Comparison of ENCODE assay signal across 10 cellular contexts in genomic region chr1:44805311-44806024, GRCh38. TPM values are rescaled to one million over a fixed set of nuclear protein-coding genes. Genes with fewer than 3 reads are reported as not detected.
DNase-seq lines count a peak whose midpoint lies in the region; ATAC-seq and TF ChIP-seq lines count a peak whose summit lies in the region.
"Had no signal": no experiment of that assay in that cellular context is flagged by ENCODE, and none has a peak within 500 bp of the region (broad histone marks: within the 10 kb centered on the region; RNA-seq: fewer than 3 reads in every experiment).

No MANE protein-coding gene starts in this region.

- no peak overlapping the region for H2BK5ac ChIP-seq in mesenchymal stem cell (ENCODE audit: low read depth, low read length, poor library complexity, severe bottlenecking)

- no peaks in the 10 kb centered on the region for H3K27me3 ChIP-seq in mesenchymal stem cell (ENCODE audit: control insufficient read depth in 1 of 2, insufficient read depth in 1 of 2, low read length in 2 of 2)

- H3K4me3 ChIP-seq in mesenchymal stem cell (ENCODE audit: insufficient read depth in 1 of 2, low read depth in 1 of 2, low read length in 2 of 2), result no peak overlapping the region

- no peak overlapping the region for H2BK120ac ChIP-seq in mesenchymal stem cell (ENCODE audit: low read depth, low read length)

- H3K27ac ChIP-seq in mesenchymal stem cell (ENCODE audit: low read length, poor library complexity, severe bottlenecking), result no peak overlapping the region

- peak overlapping the region; percentile 25 to 100 (median 74) for H3K27ac Mint-ChIP-seq in CD14-positive monocyte
- H3K27ac Mint-ChIP-seq in activated naive CD4-positive, alpha-beta T cell treated with anti-CD3 and anti-CD28 coated beads, Interleukin-2, amount 50 U/mL, for 72 hours, result peak overlapping the region; percentile 85 to 97

- peak overlapping the region; percentile 97 for H3K9ac ChIP-seq in mesenchymal stem cell (ENCODE audit: low read length)

- peak; percentile 42 for DNase-seq in CD14-positive monocyte (ENCODE audit: low spot score)
- no peak for DNase-seq in activated naive CD4-positive, alpha-beta T cell treated with anti-CD3 and anti-CD28 coated beads, Interleukin-2, amount 50 U/mL, for 72 hours (ENCODE audit: low spot score in 2 of 2)
- no peak for DNase-seq in mesenchymal stem cell
- DNase-seq: EL, MM.1S had no signal

- H2AFZ ChIP-seq in mesenchymal stem cell (ENCODE audit: low read depth, low read length), result no peak overlapping the region

- peak overlapping the region; percentile 44 for H2AK5ac ChIP-seq in mesenchymal stem cell (ENCODE audit: low read length, severe bottlenecking)

- H3K18ac ChIP-seq in mesenchymal stem cell (ENCODE audit: low read depth in 1 of 2, low read length in 2 of 2), result peak overlapping the region; percentile 12 to 95

- peaks cover 82% of the 10 kb centered on the region for H3K4me1 ChIP-seq in mesenchymal stem cell (ENCODE audit: control insufficient read depth, insufficient read depth, low read depth, low read length)

- H3K23ac ChIP-seq in mesenchymal stem cell (ENCODE audit: low read length in 2 of 2), result no peak overlapping the region

- peaks cover 52 to 59% of the 10 kb centered on the region in 2 donors for H3K36me3 Mint-ChIP-seq in CD14-positive monocyte
- H3K36me3 Mint-ChIP-seq in activated naive CD4-positive, alpha-beta T cell treated with anti-CD3 and anti-CD28 coated beads, Interleukin-2, amount 50 U/mL, for 72 hours, result peaks cover 39 to 51% of the 10 kb centered on the region in 2 donors

- peak overlapping the region in 1 of 2 experiments; percentile 81 for H2BK12ac ChIP-seq in mesenchymal stem cell (ENCODE audit: low read length in 2 of 2)

- ATAC-seq in activated naive CD4-positive, alpha-beta T cell treated with anti-CD3 and anti-CD28 coated beads, Interleukin-2, amount 50 U/mL, for 72 hours, result no peak
- ATAC-seq in HG03039 (IDR thresholded peaks at IDR 0.05; ENCODE audit: unreplicated experiment) (no peak), HG02938 (IDR thresholded peaks at IDR 0.05; ENCODE audit: unreplicated experiment) (no peak), HG03354 (IDR thresholded peaks at IDR 0.05; ENCODE audit: poor library complexity, severe bottlenecking, unreplicated experiment) (no peak)
- ATAC-seq: natural killer cell treated with Interleukin-12 subunit alpha and Interleukin-12 subunit beta and Interleukin-15 and Interleukin-18, amount 100 ng/mL, for 72 hours had no signal

- WGBS in mesenchymal stem cell, result 96% methylated on average over 17 of the region's 20 CpGs

- H3K27me3 Mint-ChIP-seq in CD14-positive monocyte (ENCODE audit: low read depth in 3 of 3), result peaks cover 1 to 9% (median 5%) of the 10 kb centered on the region in 3 donors
- H3K27me3 Mint-ChIP-seq: natural killer cell treated with Interleukin-12 subunit alpha and Interleukin-12 subunit beta and Interleukin-15 and Interleukin-18, amount 100 ng/mL, for 72 hours had no signal

- H3K4ac ChIP-seq in mesenchymal stem cell (ENCODE audit: low read depth in 1 of 2, low read length in 2 of 2), result peak overlapping the region in 1 of 2 experiments; percentile 58

- H4K8ac ChIP-seq in mesenchymal stem cell (ENCODE audit: low read length), result peak overlapping the region; percentile 61

- H3K36me3 ChIP-seq in mesenchymal stem cell (ENCODE audit: control insufficient read depth in 1 of 2, insufficient read depth in 2 of 2, low read depth in 1 of 2, low read length in 2 of 2), result peaks cover 53 to 54% of the 10 kb centered on the region in 2 experiments

- intact Hi-C loops in CD14-positive monocyte (cut with micrococcal nuclease), result no loop called here

- H3K14ac ChIP-seq in mesenchymal stem cell (ENCODE audit: low read length in 2 of 2), result no peak overlapping the region

- no peaks in the 10 kb centered on the region for H3K9me3 ChIP-seq in mesenchymal stem cell (ENCODE audit: control insufficient read depth, low read length)

- no peak for TF ChIP-seq CTCF in CD14-positive monocyte (IDR thresholded peaks at IDR 0.05)

- H3K4me3 Mint-ChIP-seq in CD14-positive monocyte, result no peak overlapping the region
- H3K4me3 Mint-ChIP-seq: natural killer cell treated with Interleukin-12 subunit alpha and Interleukin-12 subunit beta and Interleukin-15 and Interleukin-18, amount 100 ng/mL, for 72 hours had no signal

- H3K79me1 ChIP-seq in mesenchymal stem cell (replicated peaks; ENCODE audit: low read length, poor library complexity, severe bottlenecking), result peaks cover 7% of the 10 kb centered on the region

- H3K4me1 Mint-ChIP-seq in CD14-positive monocyte, result peaks cover 63% of the 10 kb centered on the region

- H4K91ac ChIP-seq in mesenchymal stem cell (ENCODE audit: low read length), result peak overlapping the region; percentile 94

- H3K9me3 Mint-ChIP-seq in CD14-positive monocyte, result peaks cover 0 to 1% (median 0%) of the 10 kb centered on the region in 7 donors
- no peaks in the 10 kb centered on the region for H3K9me3 Mint-ChIP-seq in activated naive CD4-positive, alpha-beta T cell treated with anti-CD3 and anti-CD28 coated beads, Interleukin-2, amount 50 U/mL, for 72 hours
- H3K9me3 Mint-ChIP-seq: natural killer cell treated with Interleukin-12 subunit alpha and Interleukin-12 subunit beta and Interleukin-15 and Interleukin-18, amount 100 ng/mL, for 72 hours had no signal

- H2BK15ac ChIP-seq in mesenchymal stem cell (ENCODE audit: low read depth, poor library complexity, severe bottlenecking), result no peak overlapping the region

- no peak overlapping the region for H3K4me2 ChIP-seq in mesenchymal stem cell (ENCODE audit: low read length, poor library complexity, severe bottlenecking)

RNA-seq across cellular contexts. Expression of gene DYNLT4, which starts 1.7 kb away (rescaled TPM):
- 1 to 10 TPM; 2.2 to 2.8 TPM for polyA plus RNA-seq in CD14-positive monocyte
- under 1 TPM; 0.32 to 0.80 TPM for total RNA-seq in activated naive CD4-positive, alpha-beta T cell treated with anti-CD3 and anti-CD28 coated beads, Interleukin-2, amount 50 U/mL, for 72 hours
- 0.08 TPM for polyA plus RNA-seq in mesenchymal stem cell (2013, experiment 1 of 2)
- 0.11 TPM for polyA plus RNA-seq in mesenchymal stem cell (2013, experiment 2 of 2)
- total RNA-seq: natural killer cell treated with Interleukin-12 subunit alpha and Interleukin-12 subunit beta and Interleukin-15 and Interleukin-18, amount 100 ng/mL, for 72 hours had no signal

RNA-seq across cellular contexts. Expression of gene BTBD19, which starts 2.9 kb away (rescaled TPM):
- polyA plus RNA-seq in CD14-positive monocyte, result under 1 TPM; 0.10 to 0.73 TPM
- total RNA-seq in activated naive CD4-positive, alpha-beta T cell treated with anti-CD3 and anti-CD28 coated beads, Interleukin-2, amount 50 U/mL, for 72 hours, result 10 to 100 TPM in 1 of 2 donors, 1 to 10 TPM in 1; 9.7 to 16.7 TPM
- polyA plus RNA-seq in mesenchymal stem cell (2013, experiment 1 of 2), result 22.8 TPM
- 20.2 TPM for polyA plus RNA-seq in mesenchymal stem cell (2013, experiment 2 of 2)

RNA-seq across cellular contexts. Expression of gene PLK3, which starts 5.3 kb away (rescaled TPM):
- polyA plus RNA-seq in CD14-positive monocyte, result 10 to 100 TPM; 15.8 to 28.1 TPM
- 10 to 100 TPM; 39.6 to 80.8 TPM for total RNA-seq in activated naive CD4-positive, alpha-beta T cell treated with anti-CD3 and anti-CD28 coated beads, Interleukin-2, amount 50 U/mL, for 72 hours
- polyA plus RNA-seq in mesenchymal stem cell (2013, experiment 1 of 2), result 28.1 TPM
- polyA plus RNA-seq in mesenchymal stem cell (2013, experiment 2 of 2), result 26.8 TPM

RNA-seq across cellular contexts. Expression of gene BEST4, which starts 17.5 kb away (rescaled TPM):
- polyA plus RNA-seq in CD14-positive monocyte, result not detected
- total RNA-seq in activated naive CD4-positive, alpha-beta T cell treated with anti-CD3 and anti-CD28 coated beads, Interleukin-2, amount 50 U/mL, for 72 hours, result 1 to 10 TPM in 1 of 2 donors, under 1 TPM in 1; 0.80 to 1.8 TPM
- polyA plus RNA-seq in mesenchymal stem cell (2013, experiment 1 of 2), result 0.10 TPM
- polyA plus RNA-seq in mesenchymal stem cell (2013, experiment 2 of 2), result 0.05 TPM
- total RNA-seq: dermis microvascular lymphatic vessel endothelial cell had no signal

RNA-seq across cellular contexts. Expression of gene RPS8, which starts 30.1 kb away (rescaled TPM):
- polyA plus RNA-seq in CD14-positive monocyte, result 100 to 1,000 TPM; 413 to 419 TPM
- 1,000 to 10,000 TPM; 2,726 to 3,052 TPM for total RNA-seq in activated naive CD4-positive, alpha-beta T cell treated with anti-CD3 and anti-CD28 coated beads, Interleukin-2, amount 50 U/mL, for 72 hours
- polyA plus RNA-seq in mesenchymal stem cell (2013, experiment 1 of 2), result 4,725 TPM
- 4,884 TPM for polyA plus RNA-seq in mesenchymal stem cell (2013, experiment 2 of 2)
